1 cellular context compared by ENCODE assay signal in genomic region chr7:155953781-155954549, GRCh38.
A peak's percentile ranks its signal among the peaks of the same experiment; 100 is the strongest.
TF ChIP-seq lines count a peak whose summit lies in the region.

No MANE protein-coding gene starts in this region.

TF ChIP-seq in HepG2, 621 proteins besides CTCF, POLR2A, EP300 and RAD21 (continued from another document and continues in another):
- TF ChIP-seq, protein P1, sequence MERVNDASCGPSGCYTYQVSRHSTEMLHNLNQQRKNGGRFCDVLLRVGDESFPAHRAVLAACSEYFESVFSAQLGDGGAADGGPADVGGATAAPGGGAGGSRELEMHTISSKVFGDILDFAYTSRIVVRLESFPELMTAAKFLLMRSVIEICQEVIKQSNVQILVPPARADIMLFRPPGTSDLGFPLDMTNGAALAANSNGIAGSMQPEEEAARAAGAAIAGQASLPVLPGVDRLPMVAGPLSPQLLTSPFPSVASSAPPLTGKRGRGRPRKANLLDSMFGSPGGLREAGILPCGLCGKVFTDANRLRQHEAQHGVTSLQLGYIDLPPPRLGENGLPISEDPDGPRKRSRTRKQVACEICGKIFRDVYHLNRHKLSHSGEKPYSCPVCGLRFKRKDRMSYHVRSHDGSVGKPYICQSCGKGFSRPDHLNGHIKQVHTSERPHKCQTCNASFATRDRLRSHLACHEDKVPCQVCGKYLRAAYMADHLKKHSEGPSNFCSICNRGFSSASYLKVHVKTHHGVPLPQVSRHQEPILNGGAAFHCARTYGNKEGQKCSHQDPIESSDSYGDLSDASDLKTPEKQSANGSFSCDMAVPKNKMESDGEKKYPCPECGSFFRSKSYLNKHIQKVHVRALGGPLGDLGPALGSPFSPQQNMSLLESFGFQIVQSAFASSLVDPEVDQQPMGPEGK (CRISPR knock-in tag; IDR thresholded peaks at IDR 0.05): peak; percentile 72
- TF ChIP-seq CSRNP2 (CRISPR knock-in tag; conservative IDR thresholded peaks at IDR 0.05; ENCODE audit: low read depth): no peak
- TF ChIP-seq, protein P2, sequence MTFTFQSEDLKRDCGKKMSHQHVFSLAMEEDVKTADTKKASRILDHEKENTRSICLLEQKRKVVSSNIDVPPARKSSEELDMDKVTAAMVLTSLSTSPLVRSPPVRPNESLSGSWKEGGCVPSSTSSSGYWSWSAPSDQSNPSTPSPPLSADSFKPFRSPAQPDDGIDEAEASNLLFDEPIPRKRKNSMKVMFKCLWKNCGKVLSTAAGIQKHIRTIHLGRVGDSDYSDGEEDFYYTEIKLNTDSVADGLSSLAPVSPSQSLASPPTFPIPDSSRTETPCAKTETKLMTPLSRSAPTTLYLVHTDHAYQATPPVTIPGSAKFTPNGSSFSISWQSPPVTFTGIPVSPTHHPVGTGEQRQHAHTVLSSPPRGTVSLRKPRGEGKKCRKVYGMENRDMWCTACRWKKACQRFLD (CRISPR knock-in tag; IDR thresholded peaks at IDR 0.05; ENCODE audit: borderline replicate concordance): 0 out of 2 replicates have a peak, but pooled peaks have one; percentile 63
- TF ChIP-seq TMF1 (CRISPR knock-in tag; IDR thresholded peaks at IDR 0.05; ENCODE audit: low read depth): 0 out of 2 replicates have a peak, but pooled peaks have one; percentile 29
- TF ChIP-seq ZNF720 (CRISPR knock-in tag; IDR thresholded peaks at IDR 0.05): no peak
- no peak for TF ChIP-seq ARNT (IDR thresholded peaks at IDR 0.05)
- TF ChIP-seq, protein P3, sequence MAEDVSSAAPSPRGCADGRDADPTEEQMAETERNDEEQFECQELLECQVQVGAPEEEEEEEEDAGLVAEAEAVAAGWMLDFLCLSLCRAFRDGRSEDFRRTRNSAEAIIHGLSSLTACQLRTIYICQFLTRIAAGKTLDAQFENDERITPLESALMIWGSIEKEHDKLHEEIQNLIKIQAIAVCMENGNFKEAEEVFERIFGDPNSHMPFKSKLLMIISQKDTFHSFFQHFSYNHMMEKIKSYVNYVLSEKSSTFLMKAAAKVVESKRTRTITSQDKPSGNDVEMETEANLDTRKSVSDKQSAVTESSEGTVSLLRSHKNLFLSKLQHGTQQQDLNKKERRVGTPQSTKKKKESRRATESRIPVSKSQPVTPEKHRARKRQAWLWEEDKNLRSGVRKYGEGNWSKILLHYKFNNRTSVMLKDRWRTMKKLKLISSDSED (CRISPR knock-in tag; IDR thresholded peaks at IDR 0.05): no peak
- TF ChIP-seq FOXK2 (IDR thresholded peaks at IDR 0.05): no peak
- TF ChIP-seq, protein P4, sequence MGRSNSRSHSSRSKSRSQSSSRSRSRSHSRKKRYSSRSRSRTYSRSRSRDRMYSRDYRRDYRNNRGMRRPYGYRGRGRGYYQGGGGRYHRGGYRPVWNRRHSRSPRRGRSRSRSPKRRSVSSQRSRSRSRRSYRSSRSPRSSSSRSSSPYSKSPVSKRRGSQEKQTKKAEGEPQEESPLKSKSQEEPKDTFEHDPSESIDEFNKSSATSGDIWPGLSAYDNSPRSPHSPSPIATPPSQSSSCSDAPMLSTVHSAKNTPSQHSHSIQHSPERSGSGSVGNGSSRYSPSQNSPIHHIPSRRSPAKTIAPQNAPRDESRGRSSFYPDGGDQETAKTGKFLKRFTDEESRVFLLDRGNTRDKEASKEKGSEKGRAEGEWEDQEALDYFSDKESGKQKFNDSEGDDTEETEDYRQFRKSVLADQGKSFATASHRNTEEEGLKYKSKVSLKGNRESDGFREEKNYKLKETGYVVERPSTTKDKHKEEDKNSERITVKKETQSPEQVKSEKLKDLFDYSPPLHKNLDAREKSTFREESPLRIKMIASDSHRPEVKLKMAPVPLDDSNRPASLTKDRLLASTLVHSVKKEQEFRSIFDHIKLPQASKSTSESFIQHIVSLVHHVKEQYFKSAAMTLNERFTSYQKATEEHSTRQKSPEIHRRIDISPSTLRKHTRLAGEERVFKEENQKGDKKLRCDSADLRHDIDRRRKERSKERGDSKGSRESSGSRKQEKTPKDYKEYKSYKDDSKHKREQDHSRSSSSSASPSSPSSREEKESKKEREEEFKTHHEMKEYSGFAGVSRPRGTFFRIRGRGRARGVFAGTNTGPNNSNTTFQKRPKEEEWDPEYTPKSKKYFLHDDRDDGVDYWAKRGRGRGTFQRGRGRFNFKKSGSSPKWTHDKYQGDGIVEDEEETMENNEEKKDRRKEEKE (IDR thresholded peaks at IDR 0.05): no peak
- TF ChIP-seq, protein P5, sequence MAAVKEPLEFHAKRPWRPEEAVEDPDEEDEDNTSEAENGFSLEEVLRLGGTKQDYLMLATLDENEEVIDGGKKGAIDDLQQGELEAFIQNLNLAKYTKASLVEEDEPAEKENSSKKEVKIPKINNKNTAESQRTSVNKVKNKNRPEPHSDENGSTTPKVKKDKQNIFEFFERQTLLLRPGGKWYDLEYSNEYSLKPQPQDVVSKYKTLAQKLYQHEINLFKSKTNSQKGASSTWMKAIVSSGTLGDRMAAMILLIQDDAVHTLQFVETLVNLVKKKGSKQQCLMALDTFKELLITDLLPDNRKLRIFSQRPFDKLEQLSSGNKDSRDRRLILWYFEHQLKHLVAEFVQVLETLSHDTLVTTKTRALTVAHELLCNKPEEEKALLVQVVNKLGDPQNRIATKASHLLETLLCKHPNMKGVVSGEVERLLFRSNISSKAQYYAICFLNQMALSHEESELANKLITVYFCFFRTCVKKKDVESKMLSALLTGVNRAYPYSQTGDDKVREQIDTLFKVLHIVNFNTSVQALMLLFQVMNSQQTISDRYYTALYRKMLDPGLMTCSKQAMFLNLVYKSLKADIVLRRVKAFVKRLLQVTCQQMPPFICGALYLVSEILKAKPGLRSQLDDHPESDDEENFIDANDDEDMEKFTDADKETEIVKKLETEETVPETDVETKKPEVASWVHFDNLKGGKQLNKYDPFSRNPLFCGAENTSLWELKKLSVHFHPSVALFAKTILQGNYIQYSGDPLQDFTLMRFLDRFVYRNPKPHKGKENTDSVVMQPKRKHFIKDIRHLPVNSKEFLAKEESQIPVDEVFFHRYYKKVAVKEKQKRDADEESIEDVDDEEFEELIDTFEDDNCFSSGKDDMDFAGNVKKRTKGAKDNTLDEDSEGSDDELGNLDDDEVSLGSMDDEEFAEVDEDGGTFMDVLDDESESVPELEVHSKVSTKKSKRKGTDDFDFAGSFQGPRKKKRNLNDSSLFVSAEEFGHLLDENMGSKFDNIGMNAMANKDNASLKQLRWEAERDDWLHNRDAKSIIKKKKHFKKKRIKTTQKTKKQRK (IDR thresholded peaks at IDR 0.05; ENCODE audit: low read length): no peak
- TF ChIP-seq FLYWCH1 (CRISPR knock-in tag; IDR thresholded peaks at IDR 0.05): no peak
- TF ChIP-seq ZNF235 (CRISPR knock-in tag; IDR thresholded peaks at IDR 0.05; ENCODE audit: borderline replicate concordance): 0 out of 2 replicates have a peak, but pooled peaks have one; percentile 62
- TF ChIP-seq CENPT (CRISPR knock-in tag; IDR thresholded peaks at IDR 0.05; ENCODE audit: low read depth): no peak
- no peak for TF ChIP-seq GFI1 (CRISPR knock-in tag; IDR thresholded peaks at IDR 0.05; ENCODE audit: borderline replicate concordance)
- TF ChIP-seq CEBPB (IDR thresholded peaks at IDR 0.05; ENCODE audit: borderline replicate concordance, low read depth, low read length): no peak
- TF ChIP-seq ZNF335 (CRISPR knock-in tag; IDR thresholded peaks at IDR 0.05): no peak
- TF ChIP-seq, protein P6, sequence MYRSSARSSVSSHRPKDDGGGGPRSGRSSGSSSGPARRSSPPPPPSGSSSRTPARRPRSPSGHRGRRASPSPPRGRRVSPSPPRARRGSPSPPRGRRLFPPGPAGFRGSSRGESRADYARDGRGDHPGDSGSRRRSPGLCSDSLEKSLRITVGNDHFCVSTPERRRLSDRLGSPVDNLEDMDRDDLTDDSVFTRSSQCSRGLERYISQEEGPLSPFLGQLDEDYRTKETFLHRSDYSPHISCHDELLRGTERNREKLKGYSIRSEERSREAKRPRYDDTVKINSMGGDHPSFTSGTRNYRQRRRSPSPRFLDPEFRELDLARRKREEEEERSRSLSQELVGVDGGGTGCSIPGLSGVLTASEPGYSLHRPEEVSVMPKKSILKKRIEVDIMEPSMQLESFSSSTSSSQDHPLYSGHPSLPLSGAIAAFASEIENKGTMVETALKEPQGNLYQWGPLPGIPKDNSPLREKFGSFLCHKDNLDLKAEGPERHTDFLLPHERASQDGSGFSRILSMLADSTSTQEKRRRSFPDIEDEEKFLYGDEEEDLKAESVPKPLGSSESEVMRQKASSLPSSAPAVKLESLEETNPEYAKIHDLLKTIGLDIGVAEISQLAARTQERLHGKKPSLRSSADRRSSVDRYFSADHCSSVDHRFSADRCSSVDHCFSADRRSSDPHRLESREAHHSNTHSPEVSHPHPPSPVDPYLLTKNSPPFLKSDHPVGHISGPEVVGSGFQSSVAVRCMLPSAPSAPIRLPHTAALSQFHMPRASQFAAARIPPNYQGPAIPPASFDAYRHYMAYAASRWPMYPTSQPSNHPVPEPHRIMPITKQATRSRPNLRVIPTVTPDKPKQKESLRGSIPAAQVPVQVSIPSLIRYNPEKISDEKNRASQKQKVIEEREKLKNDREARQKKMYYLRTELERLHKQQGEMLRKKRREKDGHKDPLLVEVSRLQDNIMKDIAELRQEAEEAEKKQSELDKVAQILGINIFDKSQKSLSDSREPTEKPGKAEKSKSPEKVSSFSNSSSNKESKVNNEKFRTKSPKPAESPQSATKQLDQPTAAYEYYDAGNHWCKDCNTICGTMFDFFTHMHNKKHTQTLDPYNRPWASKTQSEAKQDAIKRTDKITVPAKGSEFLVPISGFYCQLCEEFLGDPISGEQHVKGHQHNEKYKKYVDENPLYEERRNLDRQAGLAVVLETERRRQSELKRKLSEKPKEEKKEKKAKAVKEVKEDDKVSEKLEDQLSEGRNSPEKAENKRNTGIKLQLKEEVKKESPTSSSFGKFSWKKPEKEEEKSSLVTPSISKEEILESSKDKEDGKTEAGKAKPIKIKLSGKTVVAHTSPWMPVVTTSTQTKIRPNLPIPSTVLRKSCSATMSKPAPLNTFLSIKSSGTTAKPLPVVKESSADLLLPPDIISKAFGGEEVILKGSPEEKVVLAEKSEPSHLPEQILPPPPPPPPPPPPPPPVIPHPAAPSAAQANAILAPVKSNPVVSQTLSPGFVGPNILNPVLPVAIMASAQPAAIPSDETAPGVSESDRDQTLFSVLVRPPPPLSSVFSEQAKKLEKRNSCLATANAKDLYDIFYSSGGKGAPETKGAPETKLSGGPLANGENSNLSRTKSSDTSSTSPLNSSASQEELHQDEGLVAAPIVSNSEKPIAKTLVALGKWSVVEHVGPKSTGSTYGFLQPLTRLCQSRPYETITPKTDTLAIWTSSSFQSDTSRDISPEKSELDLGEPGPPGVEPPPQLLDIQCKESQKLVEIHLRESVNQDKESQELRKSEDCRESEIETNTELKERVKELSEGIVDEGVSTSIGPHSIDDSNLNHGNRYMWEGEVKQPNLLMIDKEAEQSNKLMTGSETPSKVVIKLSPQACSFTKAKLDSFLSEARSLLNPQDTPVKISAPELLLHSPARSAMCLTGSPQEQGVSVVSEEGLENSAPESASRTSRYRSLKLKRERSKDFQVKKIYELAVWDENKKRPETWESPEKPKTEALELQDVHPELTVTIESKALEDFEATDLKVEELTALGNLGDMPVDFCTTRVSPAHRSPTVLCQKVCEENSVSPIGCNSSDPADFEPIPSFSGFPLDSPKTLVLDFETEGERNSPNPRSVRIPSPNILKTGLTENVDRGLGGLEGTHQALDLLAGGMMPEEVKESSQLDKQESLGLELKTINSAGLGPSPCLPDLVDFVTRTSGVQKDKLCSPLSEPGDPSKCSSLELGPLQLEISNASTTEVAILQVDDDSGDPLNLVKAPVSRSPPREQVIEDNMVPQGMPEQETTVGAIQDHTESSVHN (CRISPR knock-in tag; IDR thresholded peaks at IDR 0.05): no peak
- peak; percentile 76 for TF ChIP-seq RERE (CRISPR knock-in tag; IDR thresholded peaks at IDR 0.05; ENCODE audit: low read depth)
- TF ChIP-seq HNRNPK (IDR thresholded peaks at IDR 0.05; ENCODE audit: low read depth, low read length, poor library complexity, severe bottlenecking): no peak
- TF ChIP-seq ZNF672 (CRISPR knock-in tag; IDR thresholded peaks at IDR 0.05): no peak
